8 cellular contexts compared by ENCODE assay signal in the genomic region with DNA sequence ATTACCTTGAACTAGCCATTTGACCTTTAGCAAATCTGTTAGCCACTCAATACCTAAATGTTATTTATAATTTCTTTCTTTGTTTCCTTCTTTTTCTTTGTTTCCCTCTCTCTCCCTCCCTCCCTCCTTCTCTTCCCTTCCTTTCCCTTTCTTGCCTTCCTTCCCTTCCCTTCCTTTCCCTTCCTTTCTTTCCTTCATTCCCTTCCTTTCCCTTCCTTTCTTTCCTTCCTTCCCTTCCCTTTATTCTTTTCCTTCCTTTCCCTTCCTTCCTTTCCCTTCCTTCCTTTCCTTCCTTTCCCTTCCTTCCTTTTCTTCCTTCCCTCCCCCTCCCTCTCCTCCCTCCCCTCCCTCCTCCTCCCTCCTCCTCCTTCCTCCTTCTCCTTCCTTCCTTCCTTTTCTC.
"Had no signal": no experiment of that assay in that cellular context is flagged by ENCODE, and none has a peak within 500 bp of the region (broad histone marks: within the 10 kb centered on the region; RNA-seq: fewer than 3 reads in every experiment).

No MANE protein-coding gene starts in this region.

- H3K4me3 ChIP-seq: GM23248, GM23338, HAP-1 had no signal

- H3K27ac ChIP-seq: GM23248 had no signal

- DNase-seq: GM23248, GOT3, H7, H9, HCEC 1CT, HFFc6 had no signal

- H3K4me1 ChIP-seq: HAP-1 had no signal

- H3K9me3 ChIP-seq: HAP-1 had no signal

- H3K36me3 ChIP-seq: HAP-1 had no signal
